8 cellular contexts compared by ENCODE assay signal in genomic region chr6:156777577-156777865, GRCh38. TPM values are rescaled to one million over a fixed set of nuclear protein-coding genes. Genes with fewer than 3 reads are reported as not detected.
DNase-seq lines count a peak whose midpoint lies in the region; ATAC-seq and TF ChIP-seq lines count a peak whose summit lies in the region.

No MANE protein-coding gene starts in this region.

- peaks cover 34% of the 10 kb centered on the region for H3K4me1 Mint-ChIP-seq in activated T-cell treated with anti-CD3 and anti-CD28 coated beads, Interleukin-2, amount 50 U/mL, for 4 hours (ENCODE audit: low read depth)
- peaks cover 57% of the 10 kb centered on the region for H3K4me1 Mint-ChIP-seq in activated T-helper 1 cell treated with anti-CD3 and anti-CD28 coated beads, Interleukin-12 subunit alpha, Interleukin-12 subunit beta, Interleukin-2, Interleukin-4 antibody, amounts not matched to agents 30 ng/mL and 10 ng/mL and 1 ng/mL, durations not matched to agents 14 hours and 24 hours and 36 hours (ENCODE audit: low read depth)
- H3K4me1 Mint-ChIP-seq in immature natural killer cell = peaks cover 38 to 47% of the 10 kb centered on the region in 2 donors

- H3K4me1 ChIP-seq in tibial artery = peaks cover 5 to 37% (median 25%) of the 10 kb centered on the region in 4 donors

- H3K9me3 ChIP-seq in tibial artery = no peaks in the 10 kb centered on the region

- intact Hi-C loops in activated T-helper 1 cell treated with anti-CD3 and anti-CD28 coated beads, Interleukin-12 subunit alpha, Interleukin-12 subunit beta, Interleukin-2, Interleukin-4 antibody, amounts not matched to agents 30 ng/mL and 10 ng/mL and 1 ng/mL, durations not matched to agents 14 hours and 24 hours and 36 hours (cut with micrococcal nuclease) = loop anchor here (1.0 to 2.0 kb wide), 2 partner anchors 90 to 213 kb away; no protein-coding TSS in a partner anchor
- intact Hi-C loops in tibial artery (cut with DNase I; ENCODE audit: low total_unique reads) = loop anchor here (1.0 to 10.0 kb wide), 3 partner anchors 89 to 407 kb away; no protein-coding TSS in a partner anchor

- no peak for TF ChIP-seq POLR2A in GM18505 (IDR thresholded peaks at IDR 0.05; ENCODE audit: borderline replicate concordance, extremely low read depth, insufficient read depth, insufficient read length)

- H3K27me3 ChIP-seq in tibial artery = no peaks in the 10 kb centered on the region

- no peak overlapping the region for H3K27ac Mint-ChIP-seq in activated T-helper 1 cell treated with anti-CD3 and anti-CD28 coated beads, Interleukin-12 subunit alpha, Interleukin-12 subunit beta, Interleukin-2, Interleukin-4 antibody, amounts not matched to agents 30 ng/mL and 10 ng/mL and 1 ng/mL, durations not matched to agents 14 hours and 24 hours and 36 hours
- peak overlapping the region in 2 of 6 donors; percentile 94 to 98 for H3K27ac Mint-ChIP-seq in immature natural killer cell

- no peak for ATAC-seq in activated T-cell treated with anti-CD3 and anti-CD28 coated beads, Interleukin-2, amount 50 U/mL, for 4 hours
- ATAC-seq in GM18505 (IDR thresholded peaks at IDR 0.05; ENCODE audit: unreplicated experiment) (no peak), GM18907 (IDR thresholded peaks at IDR 0.05; ENCODE audit: unreplicated experiment) (no peak)

- no peaks in the 10 kb centered on the region for H3K9me3 Mint-ChIP-seq in activated T-cell treated with anti-CD3 and anti-CD28 coated beads, Interleukin-2, amount 50 U/mL, for 4 hours
- H3K9me3 Mint-ChIP-seq in activated T-helper 1 cell treated with anti-CD3 and anti-CD28 coated beads, Interleukin-12 subunit alpha, Interleukin-12 subunit beta, Interleukin-2, Interleukin-4 antibody, amounts not matched to agents 30 ng/mL and 10 ng/mL and 1 ng/mL, durations not matched to agents 14 hours and 24 hours and 36 hours = no peaks in the 10 kb centered on the region
- no peaks in the 10 kb centered on the region for H3K9me3 Mint-ChIP-seq in immature natural killer cell

- no peaks in the 10 kb centered on the region for H3K36me3 ChIP-seq in tibial artery

- no peaks in the 10 kb centered on the region for H3K36me3 Mint-ChIP-seq in activated T-cell treated with anti-CD3 and anti-CD28 coated beads, Interleukin-2, amount 50 U/mL, for 4 hours (ENCODE audit: insufficient read depth)
- no peaks in the 10 kb centered on the region for H3K36me3 Mint-ChIP-seq in activated T-helper 1 cell treated with anti-CD3 and anti-CD28 coated beads, Interleukin-12 subunit alpha, Interleukin-12 subunit beta, Interleukin-2, Interleukin-4 antibody, amounts not matched to agents 30 ng/mL and 10 ng/mL and 1 ng/mL, durations not matched to agents 14 hours and 24 hours and 36 hours (ENCODE audit: low read depth)
- no peaks in the 10 kb centered on the region for H3K36me3 Mint-ChIP-seq in immature natural killer cell

- peak overlapping the region; percentile 93 for H3K4me3 Mint-ChIP-seq in activated T-cell treated with anti-CD3 and anti-CD28 coated beads, Interleukin-2, amount 50 U/mL, for 4 hours
- peak overlapping the region; percentile 94 for H3K4me3 Mint-ChIP-seq in activated T-helper 1 cell treated with anti-CD3 and anti-CD28 coated beads, Interleukin-12 subunit alpha, Interleukin-12 subunit beta, Interleukin-2, Interleukin-4 antibody, amounts not matched to agents 30 ng/mL and 10 ng/mL and 1 ng/mL, durations not matched to agents 14 hours and 24 hours and 36 hours
- H3K4me3 Mint-ChIP-seq in immature natural killer cell = peak overlapping the region; percentile 87 to 98 (median 96)

- no peaks in the 10 kb centered on the region for H3K27me3 Mint-ChIP-seq in activated T-cell treated with anti-CD3 and anti-CD28 coated beads, Interleukin-2, amount 50 U/mL, for 4 hours (ENCODE audit: low read depth)
- H3K27me3 Mint-ChIP-seq in activated T-helper 1 cell treated with anti-CD3 and anti-CD28 coated beads, Interleukin-12 subunit alpha, Interleukin-12 subunit beta, Interleukin-2, Interleukin-4 antibody, amounts not matched to agents 30 ng/mL and 10 ng/mL and 1 ng/mL, durations not matched to agents 14 hours and 24 hours and 36 hours (ENCODE audit: insufficient read depth) = peaks cover 3% of the 10 kb centered on the region
- H3K27me3 Mint-ChIP-seq in immature natural killer cell (ENCODE audit: low read depth in 3 of 3) = peaks cover 3 to 20% (median 9%) of the 10 kb centered on the region in 3 donors

- peak overlapping the region; percentile 86 to 96 for H3K4me3 ChIP-seq in tibial artery

- no peak for DNase-seq in activated T-cell treated with anti-CD3 and anti-CD28 coated beads, Interleukin-2, amount 50 U/mL, for 4 hours
- no peak for DNase-seq in activated T-cell treated with anti-CD3 and anti-CD28 coated beads, Interleukin-2, amount 50 U/mL, for 48 hours
- no peak for DNase-seq in activated T-helper 1 cell treated with anti-CD3 and anti-CD28 coated beads, Interleukin-12 subunit alpha, Interleukin-12 subunit beta, Interleukin-2, Interleukin-4 antibody, amounts not matched to agents 30 ng/mL and 10 ng/mL and 1 ng/mL, durations not matched to agents 14 hours and 24 hours and 36 hours (ENCODE audit: low spot score)
- no peak for DNase-seq in immature natural killer cell
- DNase-seq in tibial artery = no peak
- DNase-seq in NCI-H128 (lab: John Stamatoyannopoulos, UW; ENCODE audit: unreplicated experiment) = no peak

- no peak for TF ChIP-seq CTCF in tibial artery (IDR thresholded peaks at IDR 0.05)

- H3K27ac ChIP-seq in tibial artery = peak overlapping the region; percentile 96 to 98

RNA-seq across cellular contexts. Expression of gene ARID1B, which starts 0.3 kb away (rescaled TPM):
- total RNA-seq in activated T-cell treated with anti-CD3 and anti-CD28 coated beads, Interleukin-2, amount 50 U/mL, for 4 hours = 10 to 100 TPM; 45.6 to 46.6 (median 46.0) TPM
- 73.6 and 79.1 TPM in 2 replicates for total RNA-seq in activated T-helper 1 cell treated with anti-CD3 and anti-CD28 coated beads, Interleukin-12 subunit alpha, Interleukin-12 subunit beta, Interleukin-2, Interleukin-4 antibody, amounts not matched to agents 30 ng/mL and 10 ng/mL and 1 ng/mL, durations not matched to agents 14 hours and 24 hours and 36 hours
- polyA plus RNA-seq in immature natural killer cell = 10 to 100 TPM in 1 of 3 donors, 1 to 10 TPM in 2; 7.6 to 18.1 (median 8.7) TPM
